14 cellular contexts compared by ENCODE assay signal in genomic region chr13:78045916-78046315, GRCh38.
DNase-seq lines count a peak whose midpoint lies in the region; ATAC-seq, FAIRE-seq and TF ChIP-seq lines count a peak whose summit lies in the region.
"Had no signal": no experiment of that assay in that cellular context is flagged by ENCODE, and none has a peak within 500 bp of the region (broad histone marks: within the 10 kb centered on the region; RNA-seq: fewer than 3 reads in every experiment).

No MANE protein-coding gene starts in this region.

- no peaks in the 10 kb centered on the region for H4K20me1 ChIP-seq in endothelial cell of umbilical vein (replicated peaks; ENCODE audit: control insufficient read depth, extremely low read depth, insufficient read depth, low read length)
- H4K20me1 ChIP-seq: BLaER1 treated with 17β-estradiol and CSF1 and Interleukin-3, amounts not matched to agents 10 nM and 100 nM had no signal

- no peak overlapping the region for H3K4me3 Mint-ChIP-seq in activated T-cell treated with anti-CD3 and anti-CD28 coated beads, Interleukin-2, amount 50 U/mL, for 24 hours

- CTCF ChIA-PET in endothelial cell of umbilical vein (lab: Charles Lee) = interaction anchor here (1.4 kb wide), 1 partner anchor 9 kb away, joined by 4 read pairs; no protein-coding TSS in a partner anchor

- H3K9me3 ChIP-seq in endothelial cell of umbilical vein (replicated peaks; ENCODE audit: control insufficient read depth, insufficient read depth, low read length) = no peaks in the 10 kb centered on the region
- H3K9me3 ChIP-seq: BLaER1 treated with 17β-estradiol and CSF1 and Interleukin-3, amounts not matched to agents 10 nM and 100 nM had no signal

- no peak for TF ChIP-seq CTCF in endothelial cell of umbilical vein (IDR thresholded peaks at IDR 0.05; ENCODE audit: extremely low read depth in 1 of 2, insufficient read depth in 1 of 2, low read depth in 1 of 2, low read length in 2 of 2)

- intact Hi-C loops in endothelial cell of umbilical vein (cut with micrococcal nuclease) = no loop called here

- H3K4me2 ChIP-seq in endothelial cell of umbilical vein (ENCODE audit: insufficient read depth, low read length) = no peak overlapping the region

- no peaks in the 10 kb centered on the region for H3K9me1 ChIP-seq in endothelial cell of umbilical vein (replicated peaks; ENCODE audit: control insufficient read depth, extremely low read depth, insufficient read depth, low read length)

- no peak overlapping the region for H3K4me3 ChIP-seq in endothelial cell of umbilical vein (replicated peaks in 1 of 3; ENCODE audit: insufficient read depth in 1 of 3, low read depth in 1 of 3, low read length in 3 of 3)
- H3K4me3 ChIP-seq: BLaER1 treated with 17β-estradiol and CSF1 and Interleukin-3, amounts not matched to agents 10 nM and 100 nM had no signal

- TF ChIP-seq POLR2A in endothelial cell of umbilical vein (IDR thresholded peaks at IDR 0.05; ENCODE audit: low read depth, low read length) = no peak

- no peaks in the 10 kb centered on the region for H3K4me1 Mint-ChIP-seq in activated T-cell treated with anti-CD3 and anti-CD28 coated beads, Interleukin-2, amount 50 U/mL, for 24 hours (ENCODE audit: low read depth)

- H3K4me1 ChIP-seq in endothelial cell of umbilical vein (ENCODE audit: control insufficient read depth, extremely low read depth, insufficient read depth, low read length) = peaks cover 4% of the 10 kb centered on the region

- H3K36me3 ChIP-seq in endothelial cell of umbilical vein (ENCODE audit: control insufficient read depth in 2 of 2, extremely low read depth in 1 of 2, insufficient read depth in 2 of 2, low read length in 2 of 2) = no peaks in the 10 kb centered on the region
- H3K36me3 ChIP-seq: BLaER1 treated with 17β-estradiol and CSF1 and Interleukin-3, amounts not matched to agents 10 nM and 100 nM had no signal

- peak; percentile 50 for FAIRE-seq in endothelial cell of umbilical vein (lab: Jason Lieb, UNC)
- FAIRE-seq: bronchial epithelial cell had no signal

- POLR2A ChIA-PET in endothelial cell of umbilical vein (lab: Charles Lee) = no interaction called here

- no peak overlapping the region for H3K27ac Mint-ChIP-seq in activated T-cell treated with anti-CD3 and anti-CD28 coated beads, Interleukin-2, amount 50 U/mL, for 24 hours

- no peak overlapping the region for H3K9ac ChIP-seq in endothelial cell of umbilical vein (replicated peaks; ENCODE audit: extremely low read depth, insufficient read depth, low read length)
- H3K9ac ChIP-seq: BLaER1 treated with 17β-estradiol and CSF1 and Interleukin-3, amounts not matched to agents 10 nM and 100 nM had no signal

- peak; percentile 22 for ATAC-seq in GM18870 (IDR thresholded peaks at IDR 0.05; ENCODE audit: unreplicated experiment)
- ATAC-seq in GM21526 (IDR thresholded peaks at IDR 0.05; ENCODE audit: low FRiP score, unreplicated experiment) = peak; percentile 24
- peak; percentile 12 for ATAC-seq in HG03039 (IDR thresholded peaks at IDR 0.05; ENCODE audit: unreplicated experiment)

- DNase-seq in endothelial cell of umbilical vein (ENCODE audit: low read depth, low spot score) = peak; percentile 68
- no peak for DNase-seq in caudate nucleus (lab: John Stamatoyannopoulos, UW)
- DNase-seq in SHP77 treated with DMSO at 0.1 percent for 48 hours (lab: John Stamatoyannopoulos, UW) = no peak
- no peak for DNase-seq in NCI-H1417 (lab: John Stamatoyannopoulos, UW)
- DNase-seq in activated T-cell treated with anti-CD3 and anti-CD28 coated beads, Interleukin-2, amount 50 U/mL, for 24 hours = no peak
- DNase-seq: activated gamma-delta T cell treated with Interleukin-2 at 50 U/mL for 16 hours, EL, SW 1271 had no signal

- no peaks in the 10 kb centered on the region for H3K36me3 Mint-ChIP-seq in activated T-cell treated with anti-CD3 and anti-CD28 coated beads, Interleukin-2, amount 50 U/mL, for 24 hours (ENCODE audit: low read depth)

- H3K27me3 ChIP-seq in endothelial cell of umbilical vein (ENCODE audit: control insufficient read depth in 2 of 2, insufficient read depth in 2 of 2, low read length in 2 of 2) = no peaks in the 10 kb centered on the region
- H3K27me3 ChIP-seq: BLaER1 treated with 17β-estradiol and CSF1 and Interleukin-3, amounts not matched to agents 10 nM and 100 nM had no signal

- H2AFZ ChIP-seq in endothelial cell of umbilical vein (ENCODE audit: low read depth, low read length) = no peak overlapping the region

- H3K9me3 Mint-ChIP-seq in activated T-cell treated with anti-CD3 and anti-CD28 coated beads, Interleukin-2, amount 50 U/mL, for 24 hours = no peaks in the 10 kb centered on the region

- no TSS peak for BruUV-seq in endothelial cell of umbilical vein (replicated peaks; lab: Mats Ljungman, UMichigan)

- H3K27ac ChIP-seq in endothelial cell of umbilical vein (ENCODE audit: insufficient read depth, low read depth, low read length) (peak overlapping the region; percentile 17), caudate nucleus (ENCODE audit: low read depth, low read length) (no peak overlapping the region)
- H3K27ac ChIP-seq: BLaER1 treated with 17β-estradiol and CSF1 and Interleukin-3, amounts not matched to agents 10 nM and 100 nM; epithelial cell of prostate had no signal

- no peaks in the 10 kb centered on the region for H3K79me2 ChIP-seq in endothelial cell of umbilical vein (ENCODE audit: control insufficient read depth, insufficient read depth, low read length)

- dilution Hi-C loops in endothelial cell of umbilical vein (cut with MboI; ENCODE audit: extremely low pct_ligation_motif_present, low sequenced_read_pairs) = no loop called here

- H3K27me3 Mint-ChIP-seq in activated T-cell treated with anti-CD3 and anti-CD28 coated beads, Interleukin-2, amount 50 U/mL, for 24 hours = peaks cover 4% of the 10 kb centered on the region

TF ChIP-seq in endothelial cell of umbilical vein, 7 proteins besides CTCF, POLR2A, EP300 and RAD21:
- TF ChIP-seq JUN (IDR thresholded peaks at IDR 0.05; ENCODE audit: borderline replicate concordance, insufficient read depth, insufficient read length, low read depth) (peak; percentile 32), MYC (IDR thresholded peaks at IDR 0.05; ENCODE audit: low read depth, low read length) (no peak), POLR2AphosphoS5 (IDR thresholded peaks at IDR 0.05; ENCODE audit: insufficient read depth, low read depth, low read length) (no peak), GATA2 (IDR thresholded peaks at IDR 0.05; ENCODE audit: insufficient read depth, insufficient read length, low read depth, low read length) (no peak), FOS (IDR thresholded peaks at IDR 0.05; ENCODE audit: borderline replicate concordance, insufficient read depth, low read length) (no peak), EZH2 (IDR thresholded peaks at IDR 0.05; ENCODE audit: borderline replicate concordance, low read depth, low read length, severe bottlenecking) (no peak)
- TF ChIP-seq, protein P1, sequence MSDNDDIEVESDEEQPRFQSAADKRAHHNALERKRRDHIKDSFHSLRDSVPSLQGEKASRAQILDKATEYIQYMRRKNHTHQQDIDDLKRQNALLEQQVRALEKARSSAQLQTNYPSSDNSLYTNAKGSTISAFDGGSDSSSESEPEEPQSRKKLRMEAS (IDR thresholded peaks at IDR 0.05; ENCODE audit: insufficient read depth, insufficient read length) = no peak
